ENCODE assay signal across 20 cellular contexts in the genomic region with DNA sequence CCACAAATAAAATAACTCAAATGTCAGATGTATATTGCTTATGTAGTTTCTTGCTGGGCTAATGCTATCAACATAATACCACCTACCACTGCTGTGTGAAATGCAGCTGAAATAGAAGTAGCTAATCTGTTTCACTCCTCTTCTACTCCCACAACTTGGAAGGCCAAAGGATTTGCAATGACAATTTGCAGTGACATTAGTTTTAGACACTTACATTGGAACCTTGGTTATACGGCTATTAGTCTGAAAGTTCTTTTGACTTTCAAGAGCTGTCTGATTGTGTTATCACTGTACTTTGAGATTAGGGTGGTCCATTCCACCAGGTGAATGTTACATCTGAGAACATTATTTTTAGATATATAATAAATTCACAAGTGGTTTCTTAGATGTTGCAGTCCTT.
"Had no signal": no experiment of that assay in that cellular context is flagged by ENCODE, and none has a peak within 500 bp of the region (broad histone marks: within the 10 kb centered on the region; RNA-seq: fewer than 3 reads in every experiment).

No MANE protein-coding gene starts in this region.

- H3K27me3 ChIP-seq: MG63, SJCRH30 had no signal

- H3K9me3 ChIP-seq: MG63, SJCRH30 had no signal

- DNase-seq: Karpas-422, KG1, MG63, NCI-H1092, NCI-H1105 treated with DMSO at 0.1 percent for 48 hours, NCI-H1417 treated with DMSO at 0.1 percent for 48 hours, NCI-H146, NCI-H1694 treated with DMSO at 0.1 percent for 48 hours, NCI-H1930, NCI-H2081, NCI-H2107, NCI-H2227 treated with DMSO at 0.1 percent for 48 hours, NCI-H524, NCI-H526 treated with DMSO at 0.1 percent for 48 hours, NCI-H774, RPMI8226, SHP77 treated with DMSO at 0.1 percent for 48 hours, SJCRH30 had no signal

- ATAC-seq: SK-N-SH treated with all-trans-retinoic acid at 6 μM for 48 hours had no signal

- H3K4me1 ChIP-seq: SJCRH30 had no signal

- H3K27ac ChIP-seq: SJCRH30 had no signal

- FAIRE-seq: RCC 7860 had no signal

- H3K4me3 ChIP-seq: MG63, SJCRH30 had no signal
